ENCODE assay signal across 27 cellular contexts in genomic region chr10:5831446-5831782, GRCh38.
"Had no signal": no experiment of that assay in that cellular context is flagged by ENCODE, and none has a peak within 500 bp of the region (broad histone marks: within the 10 kb centered on the region; RNA-seq: fewer than 3 reads in every experiment).

No MANE protein-coding gene starts in this region.

- H2AFZ ChIP-seq: parathyroid adenoma had no signal

- H3K36me3 Mint-ChIP-seq: activated CD8-positive, alpha-beta memory T cell treated with anti-CD3 and anti-CD28 coated beads, Interleukin-2, amount 10 ng/mL, durations not matched to agents 7 days and 5 days; natural killer cell had no signal

- H3K36me3 ChIP-seq: gastrocnemius medialis, left ventricle myocardium inferior, neutrophil, transverse colon had no signal

- H3K4me1 Mint-ChIP-seq: activated CD8-positive, alpha-beta memory T cell treated with anti-CD3 and anti-CD28 coated beads, Interleukin-2, amount 10 ng/mL, durations not matched to agents 7 days and 5 days; central memory CD8-positive, alpha-beta T cell; natural killer cell had no signal

- H3K9ac ChIP-seq: parathyroid adenoma had no signal

- H3K27ac ChIP-seq: gastrocnemius medialis, left ventricle myocardium inferior, neutrophil, parathyroid adenoma, psoas muscle, testis, transverse colon had no signal

- H3K27me3 ChIP-seq: gastrocnemius medialis, neutrophil, testis, transverse colon had no signal

- H3K4me3 Mint-ChIP-seq: activated CD8-positive, alpha-beta memory T cell treated with anti-CD3 and anti-CD28 coated beads, Interleukin-2, amount 10 ng/mL, durations not matched to agents 7 days and 5 days; activated CD8-positive, alpha-beta T cell treated with anti-CD3 and anti-CD28 coated beads for 36 hours; activated naive CD4-positive, alpha-beta T cell treated with anti-CD3 and anti-CD28 coated beads for 36 hours; activated T-helper 1 cell treated with anti-CD3 and anti-CD28 coated beads, Interleukin-12 subunit alpha, Interleukin-12 subunit beta, Interleukin-2, Interleukin-4 antibody, amounts not matched to agents 30 ng/mL and 10 ng/mL and 1 ng/mL, durations not matched to agents 14 hours and 24 hours and 36 hours; central memory CD8-positive, alpha-beta T cell; natural killer cell had no signal

- H3K27ac Mint-ChIP-seq: activated CD8-positive, alpha-beta memory T cell treated with anti-CD3 and anti-CD28 coated beads, Interleukin-2, amount 10 ng/mL, durations not matched to agents 7 days and 5 days; activated CD8-positive, alpha-beta T cell treated with anti-CD3 and anti-CD28 coated beads for 36 hours; activated naive CD4-positive, alpha-beta T cell treated with anti-CD3 and anti-CD28 coated beads for 36 hours; activated T-helper 1 cell treated with anti-CD3 and anti-CD28 coated beads, Interleukin-12 subunit alpha, Interleukin-12 subunit beta, Interleukin-2, Interleukin-4 antibody, amounts not matched to agents 30 ng/mL and 10 ng/mL and 1 ng/mL, durations not matched to agents 14 hours and 24 hours and 36 hours; natural killer cell had no signal

- H3K4me3 ChIP-seq: gastrocnemius medialis, left ventricle myocardium inferior, lung, psoas muscle, testis, transverse colon had no signal

- H3K79me2 ChIP-seq: parathyroid adenoma had no signal

- H3K27me3 Mint-ChIP-seq: activated CD8-positive, alpha-beta T cell treated with anti-CD3 and anti-CD28 coated beads for 36 hours; central memory CD8-positive, alpha-beta T cell had no signal

- FAIRE-seq: islet of Langerhans, urothelium cell line had no signal

- DNase-seq: activated CD4-positive, alpha-beta T cell treated with anti-CD3 and anti-CD28 coated beads, Interleukin-2, amount 50 U/mL, for 1 hour; activated CD8-positive, alpha-beta memory T cell treated with anti-CD3 and anti-CD28 coated beads, Interleukin-2, amount 10 ng/mL, durations not matched to agents 7 days and 5 days; activated CD8-positive, alpha-beta T cell treated with anti-CD3 and anti-CD28 coated beads for 36 hours; activated naive CD4-positive, alpha-beta T cell treated with anti-CD3 and anti-CD28 coated beads for 36 hours; activated T-cell treated with anti-CD3 and anti-CD28 coated beads for 4 hours; amniotic stem cell; dermis blood vessel endothelial cell; effector CD8-positive, alpha-beta T cell; gastrocnemius medialis; glutamatergic neuron; left ventricle myocardium inferior; mesendoderm; natural killer cell; psoas muscle; stimulated activated CD4-positive, alpha-beta T cell treated with anti-CD3 and anti-CD28 coated beads, Interleukin-15, amount 100 ng/mL, for 24 hours; stimulated activated CD4-positive, alpha-beta T cell treated with anti-CD3 and anti-CD28 coated beads, Interleukin-2, amount 100 ng/mL, for 24 hours; stimulated activated naive CD8-positive, alpha-beta T cell treated with anti-CD3 and anti-CD28 coated beads, Interleukin-15, Interleukin-2, amounts not matched to agents 100 U/mL and 50 U/mL, for 24 hours; T-helper 2 cell; testis; transverse colon had no signal

- H3K9me3 Mint-ChIP-seq: activated CD8-positive, alpha-beta T cell treated with anti-CD3 and anti-CD28 coated beads for 36 hours; activated naive CD4-positive, alpha-beta T cell treated with anti-CD3 and anti-CD28 coated beads for 36 hours; activated T-helper 1 cell treated with anti-CD3 and anti-CD28 coated beads, Interleukin-12 subunit alpha, Interleukin-12 subunit beta, Interleukin-2, Interleukin-4 antibody, amounts not matched to agents 30 ng/mL and 10 ng/mL and 1 ng/mL, durations not matched to agents 14 hours and 24 hours and 36 hours; central memory CD8-positive, alpha-beta T cell; natural killer cell had no signal

- H3K4me1 ChIP-seq: gastrocnemius medialis, parathyroid adenoma, psoas muscle, testis had no signal

- ATAC-seq: activated CD8-positive, alpha-beta memory T cell treated with anti-CD3 and anti-CD28 coated beads, Interleukin-2, amount 10 ng/mL, durations not matched to agents 7 days and 5 days; activated CD8-positive, alpha-beta T cell treated with anti-CD3 and anti-CD28 coated beads for 36 hours; gastrocnemius medialis; natural killer cell; psoas muscle had no signal

- H3K9me3 ChIP-seq: gastrocnemius medialis, left ventricle myocardium inferior, neutrophil, psoas muscle, testis, transverse colon had no signal
